13 cellular contexts compared by ENCODE assay signal in genomic region chr14:103402700-103403099, GRCh38. TPM values are rescaled to one million over a fixed set of nuclear protein-coding genes. Genes with fewer than 3 reads are reported as not detected.
A peak's percentile ranks its signal among the peaks of the same experiment; 100 is the strongest.
DNase-seq lines count a peak whose midpoint lies in the region; TF ChIP-seq lines count a peak whose summit lies in the region.
"Had no signal": no experiment of that assay in that cellular context is flagged by ENCODE, and none has a peak within 500 bp of the region (broad histone marks: within the 10 kb centered on the region; RNA-seq: fewer than 3 reads in every experiment).

No MANE protein-coding gene starts in this region.

- peak overlapping the region; percentile 17 for H3K27ac Mint-ChIP-seq in progenitor cell of endocrine pancreas

- intact Hi-C loops in thyroid gland (cut with DNase I) = no loop called here

- H3K9me3 ChIP-seq in SK-N-MC (ENCODE audit: low read depth, low read length) (no peaks in the 10 kb centered on the region), thyroid gland (no peaks in the 10 kb centered on the region)

- no peak for TF ChIP-seq CTCF in fibroblast of the aortic adventitia (IDR thresholded peaks at IDR 0.05; ENCODE audit: insufficient read depth, low read length)
- TF ChIP-seq CTCF in progenitor cell of endocrine pancreas (IDR thresholded peaks at IDR 0.05; ENCODE audit: unreplicated experiment) = no peak
- no peak for TF ChIP-seq CTCF in thyroid gland (IDR thresholded peaks at IDR 0.05)

- H3K4me3 Mint-ChIP-seq in progenitor cell of endocrine pancreas (ENCODE audit: low read depth) = no peak overlapping the region

- peaks cover 40 to 59% of the 10 kb centered on the region in 2 donors for H3K4me1 ChIP-seq in thyroid gland

- H3K36me3 ChIP-seq in SK-N-MC (ENCODE audit: insufficient read depth, low read length) (peaks cover 25% of the 10 kb centered on the region), thyroid gland (peaks cover 12% of the 10 kb centered on the region in 2 donors)

- peaks cover 35% of the 10 kb centered on the region for H3K4me1 Mint-ChIP-seq in progenitor cell of endocrine pancreas (ENCODE audit: low read depth)

- WGBS in thyroid gland, 2 donors = 78 to 85% methylated on average over 2 of the region's 2 CpGs

- H3K27ac ChIP-seq in SK-N-MC (peak overlapping the region; percentile 44; the same call in 1 of the 2 replicates), thyroid gland (no peak overlapping the region)
- H3K27ac ChIP-seq: 22Rv1 had no signal

- H3K4me3 ChIP-seq in SK-N-MC = 0 out of 2 replicates have a peak overlapping the region, but pooled peaks have one; percentile 4
- H3K4me3 ChIP-seq in fibroblast of the aortic adventitia (ENCODE audit: low read depth, low read length) = no peak overlapping the region
- no peak overlapping the region for H3K4me3 ChIP-seq in thyroid gland (replicated peaks in 1 of 3)

- DNase-seq in NCI-H2107 treated with DMSO at 0.1 percent for 48 hours (lab: John Stamatoyannopoulos, UW; ENCODE audit: unreplicated experiment) (peak; percentile 58), NCI-H2107 (lab: John Stamatoyannopoulos, UW) (no peak), SK-N-MC (ENCODE audit: low read depth, low spot score) (no peak), fibroblast of the aortic adventitia (ENCODE audit: low read depth) (peak; percentile 47), progenitor cell of endocrine pancreas (ENCODE audit: low spot score, unreplicated experiment) (no peak), AG08395 (ENCODE audit: low spot score) (no peak), NCI-H2196 treated with DMSO at 0.1 percent for 48 hours (lab: John Stamatoyannopoulos, UW; ENCODE audit: unreplicated experiment) (no peak), thyroid gland (no peak)
- DNase-seq: activated CD8-positive, alpha-beta memory T cell treated with anti-CD3 and anti-CD28 coated beads for 24 hours; DMS79; naive B cell; stimulated activated CD4-positive, alpha-beta T cell treated with anti-CD3 and anti-CD28 coated beads, Interleukin-1b, Interleukin-23, amount 100 ng/mL, for 48 hours had no signal

- no peaks in the 10 kb centered on the region for H3K27me3 ChIP-seq in thyroid gland

- H3K36me3 Mint-ChIP-seq in progenitor cell of endocrine pancreas (ENCODE audit: insufficient read depth) = peaks cover 7% of the 10 kb centered on the region

- H3K27me3 Mint-ChIP-seq in progenitor cell of endocrine pancreas = no peaks in the 10 kb centered on the region
- H3K27me3 Mint-ChIP-seq: naive B cell had no signal

- no peak for TF ChIP-seq POLR2A in thyroid gland (IDR thresholded peaks at IDR 0.05)

- no peak overlapping the region for H3K9ac ChIP-seq in SK-N-MC (ENCODE audit: insufficient read length)

- H3K9me3 Mint-ChIP-seq in progenitor cell of endocrine pancreas (ENCODE audit: low read depth) = no peaks in the 10 kb centered on the region
- H3K9me3 Mint-ChIP-seq: naive B cell had no signal

RNA-seq across cellular contexts. Expression of gene MARK3, which starts 17.5 kb away (rescaled TPM):
- total RNA-seq in fibroblast of the aortic adventitia (ENCODE audit: low replicate concordance) (67.7 and 79.5 TPM in 2 replicates), progenitor cell of endocrine pancreas (125 and 138 TPM in 2 replicates), thyroid gland (100 to 1,000 TPM; 105 to 164 (median 114) TPM)

Comparison
In these comparisons a context has a peak if more than half of its experiments do, and no peak if none do; other contexts are left out.
1. DNase-seq: peak in NCI-H2107 treated with DMSO at 0.1 percent for 48 hours (single experiment) and fibroblast of the aortic adventitia (single experiment); none in NCI-H2107 (single experiment), SK-N-MC (single experiment), progenitor cell of endocrine pancreas (single experiment), AG08395 (single experiment), NCI-H2196 treated with DMSO at 0.1 percent for 48 hours (single experiment) and thyroid gland (0 of 2).